ENCODE assay signal across 8 cellular contexts in the genomic region with DNA sequence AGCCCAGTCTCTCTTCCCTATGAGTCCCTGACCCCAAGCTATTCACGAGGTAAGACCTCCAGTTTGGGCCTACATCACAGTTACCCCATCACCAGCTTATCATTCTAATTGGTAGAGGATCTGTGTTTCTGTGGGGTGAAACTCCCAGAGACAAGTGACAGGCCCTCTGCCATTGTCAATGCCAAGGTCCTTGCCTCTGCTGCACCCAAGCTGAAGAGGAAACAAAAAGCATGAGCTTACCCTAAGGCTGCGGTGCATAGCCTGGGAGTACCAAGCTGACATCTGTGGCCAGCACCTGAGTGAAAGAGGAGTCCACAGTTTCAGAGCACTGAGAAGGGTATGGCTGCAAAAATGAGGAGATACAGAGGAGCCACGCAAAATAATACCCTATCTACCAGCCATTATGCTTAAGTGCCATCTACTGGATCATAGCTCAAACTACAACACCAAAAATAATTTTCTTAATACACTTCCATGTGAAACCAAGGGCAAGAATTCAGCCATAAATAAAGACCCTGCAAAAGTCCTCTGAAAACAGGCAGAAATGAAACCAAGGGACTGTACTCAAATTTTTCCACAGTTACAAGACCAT.
A peak's percentile ranks its signal among the peaks of the same experiment; 100 is the strongest.
DNase-seq lines count a peak whose midpoint lies in the region; ATAC-seq and TF ChIP-seq lines count a peak whose summit lies in the region.

No MANE protein-coding gene starts in this region.

- H3K4me3 Mint-ChIP-seq in activated naive CD8-positive, alpha-beta T cell treated with anti-CD3 and anti-CD28 coated beads for 36 hours = no peak overlapping the region

- H3K27ac Mint-ChIP-seq in activated naive CD8-positive, alpha-beta T cell treated with anti-CD3 and anti-CD28 coated beads for 36 hours = no peak overlapping the region

- H3K36me3 ChIP-seq in Panc1 (ENCODE audit: control insufficient read depth, insufficient read depth, low read length) (no peaks in the 10 kb centered on the region), left lung (no peaks in the 10 kb centered on the region)

- CTCF ChIA-PET in Panc1 (lab: Charles Lee) = no interaction called here

- no TSS peak for BruUV-seq in Panc1 (replicated peaks; lab: Mats Ljungman, UMichigan)

- no peaks in the 10 kb centered on the region for H3K27me3 Mint-ChIP-seq in activated naive CD8-positive, alpha-beta T cell treated with anti-CD3 and anti-CD28 coated beads for 36 hours

- peaks cover 14% of the 10 kb centered on the region for H3K9me3 Mint-ChIP-seq in activated naive CD8-positive, alpha-beta T cell treated with anti-CD3 and anti-CD28 coated beads for 36 hours

- H3K4me3 ChIP-seq in GM12864 (ENCODE audit: low read depth, low read length) (no peak overlapping the region), Panc1 (ENCODE audit: low read depth in 2 of 2, low read length in 2 of 2) (no peak overlapping the region), left lung (no peak overlapping the region)

- H3K4me1 ChIP-seq in Panc1 (ENCODE audit: control insufficient read depth, insufficient read depth, low read length) (no peaks in the 10 kb centered on the region), left lung (no peaks in the 10 kb centered on the region)

- H3K27me3 ChIP-seq in Panc1 (ENCODE audit: control insufficient read depth, insufficient read depth, low read length) (no peaks in the 10 kb centered on the region), left lung (no peaks in the 10 kb centered on the region)

- intact Hi-C loops in Panc1 (cut with micrococcal nuclease; ENCODE audit: unreplicated experiment) (loop anchor here (10.0 kb wide), 2 partner anchors 56 to 196 kb away; no protein-coding TSS in a partner anchor), left lung (cut with DNase I) (no loop called here)

- no peaks in the 10 kb centered on the region for H3K9me3 ChIP-seq in Panc1 (ENCODE audit: control insufficient read depth, insufficient read depth, low read depth, low read length)
- H3K9me3 ChIP-seq in left lung = peaks cover 0 to 18% of the 10 kb centered on the region in 2 donors

- POLR2A ChIA-PET in Panc1 (lab: Charles Lee) = no interaction called here

- no peaks in the 10 kb centered on the region for H3K4me1 Mint-ChIP-seq in activated naive CD8-positive, alpha-beta T cell treated with anti-CD3 and anti-CD28 coated beads for 36 hours

- DNase-seq in GM12864 (ENCODE audit: low read depth) (no peak), Panc1 (ENCODE audit: low read depth, low spot score) (no peak), left lung (no peak), GM13976 (ENCODE audit: low spot score) (no peak), GM19238 (ENCODE audit: insufficient read length, low spot score) (no peak)
- DNase-seq in activated naive CD8-positive, alpha-beta T cell treated with anti-CD3 and anti-CD28 coated beads for 36 hours = no peak
- DNase-seq in stimulated activated CD8-positive, alpha-beta memory T cell treated with anti-CD3 and anti-CD28 coated beads, Interleukin-4, amount 100 ng/mL, for 48 hours = no peak

- TF ChIP-seq CTCF in GM12864 (IDR thresholded peaks at IDR 0.05; ENCODE audit: low read depth, low read length, missing control alignments) (peak; percentile 55), Panc1 (IDR thresholded peaks at IDR 0.05) (peak; percentile 65), left lung (IDR thresholded peaks at IDR 0.05) (no peak), GM13976 (IDR thresholded peaks at IDR 0.05; ENCODE audit: borderline replicate concordance, control extremely low read depth, extremely low read depth, insufficient read depth, missing control alignments) (no peak)

- ATAC-seq in HG03565 (IDR thresholded peaks at IDR 0.05; ENCODE audit: unreplicated experiment) (peak; percentile 83), Panc1 (no peak), left lung (peak; percentile 32)

- no peaks in the 10 kb centered on the region for H3K36me3 Mint-ChIP-seq in activated naive CD8-positive, alpha-beta T cell treated with anti-CD3 and anti-CD28 coated beads for 36 hours

- H3K27ac ChIP-seq in Panc1 (ENCODE audit: low read length) = no peak overlapping the region
- H3K27ac ChIP-seq in left lung = no peak overlapping the region

- in situ Hi-C loops in Panc1 (cut with HindIII; ENCODE audit: low pct_unique_long_range_greater_than_20kb, low sequenced_read_pairs) (no loop called here), GM13976 (cut with MboI; ENCODE audit: low sequenced_read_pairs, unreplicated experiment) (no loop called here)

Comparison
In these comparisons a context has a peak if more than half of its experiments do, and no peak if none do; other contexts are left out.
1. CTCF ChIP-seq: peak in GM12864 (single experiment) and Panc1 (single experiment); none in left lung (0 of 2) and GM13976 (single experiment).